In the genomic region with DNA sequence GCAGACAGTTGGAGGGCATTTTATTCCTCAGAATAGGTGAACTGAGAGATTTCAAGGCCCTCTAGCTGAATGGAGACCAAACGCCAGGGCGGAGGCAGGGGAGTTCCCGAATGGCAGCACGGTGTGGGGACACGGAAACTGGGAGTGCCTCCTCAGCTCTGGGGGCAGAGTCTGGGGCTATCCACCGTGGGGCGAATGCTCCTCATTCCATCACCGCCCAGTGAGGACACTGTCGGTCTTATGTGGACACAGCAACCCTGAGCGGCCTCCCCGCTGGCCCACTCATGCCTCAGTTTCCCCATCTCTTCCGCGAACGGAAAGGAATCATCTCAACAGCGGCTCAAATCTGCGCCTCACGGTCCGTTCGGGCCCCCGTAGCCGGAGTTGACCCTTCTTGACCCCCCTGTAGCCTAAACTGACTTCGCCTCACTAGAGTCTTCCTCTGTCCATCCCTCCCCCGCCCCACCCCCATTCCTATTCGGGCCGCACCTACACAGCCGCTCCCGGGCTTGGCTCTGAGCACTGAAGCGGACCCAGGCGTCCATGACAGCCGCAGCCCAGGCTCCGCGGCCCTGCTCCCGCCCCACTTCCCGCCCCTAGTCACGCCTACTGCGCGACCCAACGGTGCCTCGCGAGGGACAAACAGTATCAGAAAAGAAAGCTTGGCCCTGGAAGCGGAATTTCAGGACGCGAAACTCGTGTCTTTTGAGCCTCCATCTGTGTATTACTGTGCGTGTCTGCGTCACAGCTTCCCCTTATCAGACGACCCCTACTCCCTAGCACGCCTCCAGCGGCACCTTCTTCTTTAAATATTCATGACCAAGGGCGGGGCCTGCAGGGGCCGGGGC, we compare ENCODE assay signal across 8 cellular contexts. TPM values are rescaled to one million over a fixed set of nuclear protein-coding genes. Genes with fewer than 3 reads are reported as not detected.
DNase-seq lines count a peak whose midpoint lies in the region; ATAC-seq and TF ChIP-seq lines count a peak whose summit lies in the region.

PEX11B (minus strand) TSS at position 574 of the 848 bp plus-strand sequence; CDS start at position 545, 29 bp downstream.

- no peaks in the 10 kb centered on the region for H3K79me2 ChIP-seq in smooth muscle cell (ENCODE audit: low read depth)

- DNase-seq in ACHN (peak; percentile 88), NCI-H2227 (lab: John Stamatoyannopoulos, UW; ENCODE audit: unreplicated experiment) (peak; percentile 97), T47D (ENCODE audit: low read depth in 1 of 2, low spot score in 1 of 2) (peak; percentile 79 to 94), iPS-NIHi7 (ENCODE audit: extremely low spot score) (peak; percentile 87), smooth muscle cell (lab: John Stamatoyannopoulos, UW; ENCODE audit: unreplicated experiment) (peak; percentile 82)

- H3F3A ChIP-seq in smooth muscle cell (ENCODE audit: low read depth): no peaks in the 10 kb centered on the region

- no peak for TF ChIP-seq CTCF in VCaP (conservative IDR thresholded peaks at IDR 0.05)
- TF ChIP-seq CTCF in smooth muscle cell (IDR thresholded peaks at IDR 0.05; ENCODE audit: borderline replicate concordance, insufficient read depth, poor library complexity, severe bottlenecking): no peak

- H3K9ac ChIP-seq in smooth muscle cell (ENCODE audit: low read depth): peak within 1 kb of the TSS; percentile 82

- 3% methylated on average over 37 of the region's 51 CpGs for WGBS in smooth muscle cell (ENCODE audit: low lambda C conversion rate)

- H3K27me3 ChIP-seq in smooth muscle cell (ENCODE audit: low read depth): no peaks in the 10 kb centered on the region

- ATAC-seq in GM18909 (IDR thresholded peaks at IDR 0.05; ENCODE audit: poor library complexity, unreplicated experiment): peak; percentile 84
- ATAC-seq in HG03159 (IDR thresholded peaks at IDR 0.05; ENCODE audit: unreplicated experiment): peak; percentile 82

- no peaks in the 10 kb centered on the region for H3K36me3 ChIP-seq in smooth muscle cell (ENCODE audit: low read depth)

- H3K4me1 ChIP-seq in smooth muscle cell (ENCODE audit: low read depth): peaks cover 15% of the 10 kb centered on the region

- H3K4me2 ChIP-seq in smooth muscle cell: peak within 1 kb of the TSS; percentile 89

- H3K27ac ChIP-seq in VCaP (peak within 1 kb of the TSS; percentile 82), smooth muscle cell (ENCODE audit: low read depth) (peak within 1 kb of the TSS; percentile 70)

- in situ Hi-C loops in ACHN (cut with HindIII; ENCODE audit: low pct_ligation_motif_present, low pct_unique_long_range_greater_than_20kb, low sequenced_read_pairs) (no loop called here), T47D (cut with HindIII; ENCODE audit: low pct_unique_long_range_greater_than_20kb, low sequenced_read_pairs) (no loop called here)

- no peaks in the 10 kb centered on the region for H3K9me3 ChIP-seq in smooth muscle cell (replicated peaks; ENCODE audit: low read depth)

- H3K4me3 ChIP-seq in smooth muscle cell: peak within 1 kb of the TSS; percentile 78

- no peaks in the 10 kb centered on the region for H4K20me1 ChIP-seq in smooth muscle cell (ENCODE audit: low read depth)

- H2AFZ ChIP-seq in smooth muscle cell (ENCODE audit: low read depth): peak within 1 kb of the TSS; percentile 93

RNA-seq across cellular contexts. Expression of gene PEX11B, which starts in this region (rescaled TPM):
- 22.8 and 34.3 TPM in 2 replicates for total RNA-seq in smooth muscle cell
- 23.6 and 28.5 TPM in 2 replicates for polyA plus RNA-seq in smooth muscle cell

Comparison
In these comparisons a context has a peak if more than half of its experiments do, and no peak if none do; other contexts are left out.
1. Peak in every context shown above with its lines: DNase-seq, ATAC-seq, H3K4me3 ChIP-seq and H3K27ac ChIP-seq.